In the genomic region with DNA sequence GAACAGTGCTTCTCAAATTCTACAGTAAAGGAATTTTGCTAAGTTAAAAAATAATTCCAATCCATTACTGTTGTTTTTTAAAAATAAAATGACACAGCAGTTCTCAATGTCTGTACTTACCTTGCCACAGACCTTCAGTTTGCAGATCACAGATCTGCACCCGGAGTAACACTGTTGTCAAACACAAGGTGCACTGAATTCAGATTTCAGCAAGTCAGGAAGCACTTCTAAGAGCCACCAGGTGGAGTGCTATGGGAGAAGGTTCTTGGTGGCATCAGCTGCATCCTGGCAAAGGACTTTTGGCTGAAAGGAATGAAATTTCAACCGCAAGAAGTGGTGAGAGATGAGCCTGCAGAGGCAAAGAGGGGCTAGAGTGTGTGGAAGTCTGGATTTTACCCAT, we compare ENCODE assay signal across 10 cellular contexts. TPM values are rescaled to one million over a fixed set of nuclear protein-coding genes. Genes with fewer than 3 reads are reported as not detected.
DNase-seq lines count a peak whose midpoint lies in the region; ATAC-seq and TF ChIP-seq lines count a peak whose summit lies in the region.
"Had no signal": no experiment of that assay in that cellular context is flagged by ENCODE, and none has a peak within 500 bp of the region (broad histone marks: within the 10 kb centered on the region; RNA-seq: fewer than 3 reads in every experiment).

No MANE protein-coding gene starts in this region.

- DNase-seq in activated CD8-positive, alpha-beta T cell treated with anti-CD3 and anti-CD28 coated beads for 36 hours: no peak
- DNase-seq in activated CD8-positive, alpha-beta T cell treated with anti-CD3 and anti-CD28 coated beads, Interleukin-2, amount 10 ng/mL, durations not matched to agents 7 days and 5 days: no peak
- DNase-seq in MM.1S (peak; percentile 87), body of pancreas (peak; percentile 30 to 40 (median 34)), progenitor cell of endocrine pancreas (ENCODE audit: low spot score, unreplicated experiment) (no peak), amniotic stem cell (lab: John Stamatoyannopoulos, UW) (no peak), left ventricle myocardium inferior (no peak), NCI-H1105 treated with DMSO at 0.1 percent for 48 hours (lab: John Stamatoyannopoulos, UW) (no peak)
- DNase-seq: colonic mucosa had no signal

- CTCF ChIA-PET in activated CD8-positive, alpha-beta T cell treated with anti-CD3 and anti-CD28 coated beads for 36 hours (lab: Charles Lee): interaction anchor here (0.8 kb wide), 1 partner anchor 21 kb away, joined by 3 read pairs; no protein-coding TSS in a partner anchor
- CTCF ChIA-PET in activated CD8-positive, alpha-beta T cell treated with anti-CD3 and anti-CD28 coated beads, Interleukin-2, amount 10 ng/mL, durations not matched to agents 7 days and 5 days (lab: Charles Lee): no interaction called here

- no peak for TF ChIP-seq POLR2A in body of pancreas (IDR thresholded peaks at IDR 0.05)

- intact Hi-C loops in activated CD8-positive, alpha-beta T cell treated with anti-CD3 and anti-CD28 coated beads for 36 hours (cut with micrococcal nuclease): no loop called here
- intact Hi-C loops in body of pancreas (cut with DNase I) (no loop called here), left ventricle myocardium inferior (cut with micrococcal nuclease) (no loop called here)

- H3K4me1 Mint-ChIP-seq in activated CD8-positive, alpha-beta T cell treated with anti-CD3 and anti-CD28 coated beads for 36 hours (ENCODE audit: low read depth): no peaks in the 10 kb centered on the region
- no peaks in the 10 kb centered on the region for H3K4me1 Mint-ChIP-seq in activated CD8-positive, alpha-beta T cell treated with anti-CD3 and anti-CD28 coated beads, Interleukin-2, amount 10 ng/mL, durations not matched to agents 7 days and 5 days (ENCODE audit: low read depth)
- H3K4me1 Mint-ChIP-seq in progenitor cell of endocrine pancreas (ENCODE audit: low read depth): peaks cover 30% of the 10 kb centered on the region

- H3K4me1 ChIP-seq in MM.1S (ENCODE audit: low read length): peaks cover 45% of the 10 kb centered on the region
- H3K4me1 ChIP-seq in body of pancreas: peaks cover 32% of the 10 kb centered on the region
- H3K4me1 ChIP-seq in left ventricle myocardium inferior: peaks cover 5% of the 10 kb centered on the region
- H3K4me1 ChIP-seq: colonic mucosa had no signal

- peak overlapping the region; percentile 22 for H3K27ac Mint-ChIP-seq in activated CD8-positive, alpha-beta T cell treated with anti-CD3 and anti-CD28 coated beads for 36 hours
- H3K27ac Mint-ChIP-seq in activated CD8-positive, alpha-beta T cell treated with anti-CD3 and anti-CD28 coated beads, Interleukin-2, amount 10 ng/mL, durations not matched to agents 7 days and 5 days: no peak overlapping the region
- peak overlapping the region; percentile 65 for H3K27ac Mint-ChIP-seq in progenitor cell of endocrine pancreas

- H3F3A ChIP-seq in MM.1S (ENCODE audit: insufficient read depth, low read length): peaks cover 45% of the 10 kb centered on the region

- POLR2A ChIA-PET in activated CD8-positive, alpha-beta T cell treated with anti-CD3 and anti-CD28 coated beads for 36 hours (lab: Charles Lee): no interaction called here
- POLR2A ChIA-PET in activated CD8-positive, alpha-beta T cell treated with anti-CD3 and anti-CD28 coated beads, Interleukin-2, amount 10 ng/mL, durations not matched to agents 7 days and 5 days (lab: Charles Lee): no interaction called here

- H3K27ac ChIP-seq in MM.1S (ENCODE audit: low read length) (peak overlapping the region; percentile 91), body of pancreas (no peak overlapping the region), left ventricle myocardium inferior (replicated peaks) (no peak overlapping the region)
- H3K27ac ChIP-seq: colonic mucosa, SK-N-MC had no signal

- H3K9me3 Mint-ChIP-seq in activated CD8-positive, alpha-beta T cell treated with anti-CD3 and anti-CD28 coated beads for 36 hours: no peaks in the 10 kb centered on the region
- H3K9me3 Mint-ChIP-seq in activated CD8-positive, alpha-beta T cell treated with anti-CD3 and anti-CD28 coated beads, Interleukin-2, amount 10 ng/mL, durations not matched to agents 7 days and 5 days (ENCODE audit: insufficient read depth): no peaks in the 10 kb centered on the region
- H3K9me3 Mint-ChIP-seq in progenitor cell of endocrine pancreas (ENCODE audit: low read depth): no peaks in the 10 kb centered on the region

- H2AFZ ChIP-seq in MM.1S (ENCODE audit: low read length): no peak overlapping the region

- no peak for TF ChIP-seq CTCF in activated CD8-positive, alpha-beta T cell treated with anti-CD3 and anti-CD28 coated beads for 36 hours (IDR thresholded peaks at IDR 0.05)
- TF ChIP-seq CTCF in MM.1S (IDR thresholded peaks at IDR 0.05; ENCODE audit: low read length) (peak; percentile 79), body of pancreas (IDR thresholded peaks at IDR 0.05) (peak; percentile 11 to 46 (median 40)), progenitor cell of endocrine pancreas (IDR thresholded peaks at IDR 0.05; ENCODE audit: unreplicated experiment) (peak; percentile 54), left ventricle myocardium inferior (IDR thresholded peaks at IDR 0.05; ENCODE audit: borderline replicate concordance) (no peak)

- H3K9ac ChIP-seq in MM.1S (ENCODE audit: low read length): peak overlapping the region; percentile 65

- no peaks in the 10 kb centered on the region; the same call in 1 of the 2 replicates for H3K36me3 ChIP-seq in MM.1S (replicated peaks; ENCODE audit: insufficient read depth, low read length)
- no peaks in the 10 kb centered on the region for H3K36me3 ChIP-seq in body of pancreas (replicated peaks in 1 of 2; ENCODE audit: insufficient read depth in 1 of 2, low read depth in 2 of 2)
- peaks cover 9% of the 10 kb centered on the region for H3K36me3 ChIP-seq in left ventricle myocardium inferior
- H3K36me3 ChIP-seq: colonic mucosa had no signal

- no peaks in the 10 kb centered on the region for H4K20me1 ChIP-seq in MM.1S (ENCODE audit: insufficient read depth, low read length)

- no peaks in the 10 kb centered on the region for H3K9me2 ChIP-seq in MM.1S (replicated peaks; ENCODE audit: insufficient read depth, low read length)

- peak overlapping the region; percentile 56 for H3K4me3 ChIP-seq in MM.1S (ENCODE audit: low read length)
- H3K4me3 ChIP-seq in body of pancreas: no peak overlapping the region
- H3K4me3 ChIP-seq in left ventricle myocardium inferior: no peak overlapping the region
- H3K4me3 ChIP-seq: colonic mucosa, SK-N-MC had no signal

- H3K27me3 ChIP-seq in MM.1S (replicated peaks; ENCODE audit: insufficient read depth, low read length): no peaks in the 10 kb centered on the region
- no peaks in the 10 kb centered on the region for H3K27me3 ChIP-seq in body of pancreas
- H3K27me3 ChIP-seq in left ventricle myocardium inferior (ENCODE audit: low read depth): no peaks in the 10 kb centered on the region
- H3K27me3 ChIP-seq: colonic mucosa had no signal

- 36 to 50% methylated on average over 2 of the region's 2 CpGs for WGBS in body of pancreas, 2 donors

- H3K79me2 ChIP-seq in MM.1S (ENCODE audit: low read length): no peaks in the 10 kb centered on the region

- H3K9me3 ChIP-seq in MM.1S (replicated peaks; ENCODE audit: insufficient read depth, low read length): no peaks in the 10 kb centered on the region
- H3K9me3 ChIP-seq in body of pancreas: no peaks in the 10 kb centered on the region
- H3K9me3 ChIP-seq in left ventricle myocardium inferior (replicated peaks): no peaks in the 10 kb centered on the region
- H3K9me3 ChIP-seq: colonic mucosa had no signal

- peak overlapping the region; percentile 91 for H3K4me2 ChIP-seq in MM.1S (ENCODE audit: low read depth, low read length)

- no peak for ATAC-seq in activated CD8-positive, alpha-beta T cell treated with anti-CD3 and anti-CD28 coated beads for 36 hours
- ATAC-seq in activated CD8-positive, alpha-beta T cell treated with anti-CD3 and anti-CD28 coated beads, Interleukin-2, amount 10 ng/mL, durations not matched to agents 7 days and 5 days: no peak
- ATAC-seq in body of pancreas: peak; percentile 54

- no peak overlapping the region for H3K4me3 Mint-ChIP-seq in activated CD8-positive, alpha-beta T cell treated with anti-CD3 and anti-CD28 coated beads for 36 hours
- H3K4me3 Mint-ChIP-seq in activated CD8-positive, alpha-beta T cell treated with anti-CD3 and anti-CD28 coated beads, Interleukin-2, amount 10 ng/mL, durations not matched to agents 7 days and 5 days: no peak overlapping the region
- no peak overlapping the region for H3K4me3 Mint-ChIP-seq in progenitor cell of endocrine pancreas (ENCODE audit: low read depth)

- H3K36me3 Mint-ChIP-seq in activated CD8-positive, alpha-beta T cell treated with anti-CD3 and anti-CD28 coated beads for 36 hours (ENCODE audit: low read depth): peaks cover 12% of the 10 kb centered on the region
- peaks cover 28% of the 10 kb centered on the region for H3K36me3 Mint-ChIP-seq in activated CD8-positive, alpha-beta T cell treated with anti-CD3 and anti-CD28 coated beads, Interleukin-2, amount 10 ng/mL, durations not matched to agents 7 days and 5 days (ENCODE audit: low read depth)
- peaks cover 11% of the 10 kb centered on the region for H3K36me3 Mint-ChIP-seq in progenitor cell of endocrine pancreas (ENCODE audit: insufficient read depth)

- no peaks in the 10 kb centered on the region for H3K27me3 Mint-ChIP-seq in activated CD8-positive, alpha-beta T cell treated with anti-CD3 and anti-CD28 coated beads for 36 hours
- no peaks in the 10 kb centered on the region for H3K27me3 Mint-ChIP-seq in activated CD8-positive, alpha-beta T cell treated with anti-CD3 and anti-CD28 coated beads, Interleukin-2, amount 10 ng/mL, durations not matched to agents 7 days and 5 days (ENCODE audit: low read depth)
- H3K27me3 Mint-ChIP-seq in progenitor cell of endocrine pancreas: no peaks in the 10 kb centered on the region

RNA-seq across cellular contexts. Expression of a gene that starts 17.4 kb away (rescaled TPM):
- total RNA-seq in activated CD8-positive, alpha-beta T cell treated with anti-CD3 and anti-CD28 coated beads for 36 hours: under 1 TPM in 1 of 2 experiments, not detected in 1; 0.11 TPM
- under 1 TPM; 0.18 to 0.29 TPM for total RNA-seq in activated CD8-positive, alpha-beta T cell treated with anti-CD3 and anti-CD28 coated beads, Interleukin-2, amount 10 ng/mL, durations not matched to agents 7 days and 5 days
- total RNA-seq in body of pancreas (1 to 10 TPM in 1 of 2 donors, not detected in 1; 2.6 TPM), progenitor cell of endocrine pancreas (5.4 and 6.3 TPM in 2 replicates), left ventricle myocardium inferior (not detected)

RNA-seq across cellular contexts. Expression of a gene that starts 34.9 kb away (rescaled TPM):
- total RNA-seq in activated CD8-positive, alpha-beta T cell treated with anti-CD3 and anti-CD28 coated beads for 36 hours: 10 to 100 TPM; 25.9 to 28.4 TPM
- 10 to 100 TPM; 19.1 to 22.5 TPM for total RNA-seq in activated CD8-positive, alpha-beta T cell treated with anti-CD3 and anti-CD28 coated beads, Interleukin-2, amount 10 ng/mL, durations not matched to agents 7 days and 5 days
- total RNA-seq in body of pancreas (1 to 10 TPM; 3.3 to 7.5 TPM), progenitor cell of endocrine pancreas (16.8 and 18.0 TPM in 2 replicates), left ventricle myocardium inferior (3.1 TPM)

RNA-seq across cellular contexts. Expression of a gene that starts 47.3 kb away (rescaled TPM):
- 10 to 100 TPM; 10.3 to 10.9 TPM for total RNA-seq in activated CD8-positive, alpha-beta T cell treated with anti-CD3 and anti-CD28 coated beads for 36 hours
- total RNA-seq in activated CD8-positive, alpha-beta T cell treated with anti-CD3 and anti-CD28 coated beads, Interleukin-2, amount 10 ng/mL, durations not matched to agents 7 days and 5 days: 10 to 100 TPM in 1 of 2 experiments, 1 to 10 TPM in 1; 9.8 to 11.0 TPM
- total RNA-seq in body of pancreas (1 to 10 TPM; 3.1 to 3.3 TPM), progenitor cell of endocrine pancreas (21.1 and 24.5 TPM in 2 replicates), left ventricle myocardium inferior (7.8 TPM)

Comparison
In these comparisons a context has a peak if more than half of its experiments do, and no peak if none do; other contexts are left out.
1. DNase-seq: peak in MM.1S (single experiment) and body of pancreas (4 of 4); none in activated CD8-positive, alpha-beta T cell treated with anti-CD3 and anti-CD28 coated beads for 36 hours (single experiment), activated CD8-positive, alpha-beta T cell treated with anti-CD3 and anti-CD28 coated beads, Interleukin-2, amount 10 ng/mL, durations not matched to agents 7 days and 5 days (single experiment), progenitor cell of endocrine pancreas (single experiment), amniotic stem cell (single experiment), left ventricle myocardium inferior (single experiment) and NCI-H1105 treated with DMSO at 0.1 percent for 48 hours (single experiment).
2. CTCF ChIP-seq: peak in MM.1S (single experiment), body of pancreas (7 of 7) and progenitor cell of endocrine pancreas (single experiment); none in activated CD8-positive, alpha-beta T cell treated with anti-CD3 and anti-CD28 coated beads for 36 hours (single experiment) and left ventricle myocardium inferior (single experiment).